ENCODE assay signal across 9 cellular contexts in genomic region chr6:125974214-125974866, GRCh38. TPM values are rescaled to one million over a fixed set of nuclear protein-coding genes. Genes with fewer than 3 reads are reported as not detected.
DNase-seq lines count a peak whose midpoint lies in the region; ATAC-seq and TF ChIP-seq lines count a peak whose summit lies in the region.
"Had no signal": no experiment of that assay in that cellular context is flagged by ENCODE, and none has a peak within 500 bp of the region (broad histone marks: within the 10 kb centered on the region; RNA-seq: fewer than 3 reads in every experiment).

No MANE protein-coding gene starts in this region.

- H3K4me3 ChIP-seq in OCI-LY3 (ENCODE audit: low read length) = peak overlapping the region; percentile 56

- H3K27me3 ChIP-seq in OCI-LY3 (ENCODE audit: low read depth, low read length) = no peaks in the 10 kb centered on the region

- H3K9ac ChIP-seq in OCI-LY3 (ENCODE audit: low read length) = no peak overlapping the region

- TF ChIP-seq CTCF in OCI-LY3 (IDR thresholded peaks at IDR 0.05; ENCODE audit: low read depth, low read length) = peak; percentile 58

- H2AFZ ChIP-seq in OCI-LY3 (ENCODE audit: low read depth, low read length) = no peak overlapping the region

- ATAC-seq in GM19035 (IDR thresholded peaks at IDR 0.05; ENCODE audit: unreplicated experiment) (peak; percentile 90), HG03354 (IDR thresholded peaks at IDR 0.05; ENCODE audit: poor library complexity, severe bottlenecking, unreplicated experiment) (peak; percentile 95)

- no peaks in the 10 kb centered on the region for H4K20me1 ChIP-seq in OCI-LY3 (ENCODE audit: insufficient read depth, low read length)

- H3K4me2 ChIP-seq in OCI-LY3 (ENCODE audit: low read length) = peak overlapping the region; percentile 62

- H3K4me1 ChIP-seq in OCI-LY3 (ENCODE audit: low read length) = peaks cover 3% of the 10 kb centered on the region; the same call in 1 of the 2 replicates

- H3K27ac ChIP-seq in OCI-LY3 (ENCODE audit: low read length) = no peak overlapping the region

- DNase-seq in DMS114 treated with DMSO at 0.1 percent for 48 hours (lab: John Stamatoyannopoulos, UW; ENCODE audit: unreplicated experiment) (peak; percentile 27), dermis microvascular lymphatic vessel endothelial cell (ENCODE audit: low read depth in 2 of 2) (peak; percentile 53 to 72), middle frontal gyrus (ENCODE audit: extremely low spot score, low spot score) (peak; percentile 60), nucleus accumbens (lab: John Stamatoyannopoulos, UW) (no peak)
- no peak for DNase-seq in stimulated activated CD4-positive, alpha-beta T cell treated with anti-CD3 and anti-CD28 coated beads, Interleukin-2, amount 100 ng/mL, for 24 hours
- DNase-seq: T-cell had no signal

- no peaks in the 10 kb centered on the region for H3K9me3 ChIP-seq in OCI-LY3 (ENCODE audit: insufficient read depth, low read length)

- H3K36me3 ChIP-seq in OCI-LY3 (replicated peaks; ENCODE audit: low read depth, low read length) = no peaks in the 10 kb centered on the region

- no peaks in the 10 kb centered on the region for H3K79me2 ChIP-seq in OCI-LY3 (ENCODE audit: low read length)

RNA-seq across cellular contexts. Expression of gene TRMT11, which starts 12.0 kb away (rescaled TPM):
- 9.5 and 9.9 TPM in 2 replicates for total RNA-seq in dermis microvascular lymphatic vessel endothelial cell

RNA-seq across cellular contexts. Expression of gene HINT3, which starts 17.8 kb away (rescaled TPM):
- 11.6 and 17.8 TPM in 2 replicates for total RNA-seq in dermis microvascular lymphatic vessel endothelial cell

Comparison
In these comparisons a context has a peak if more than half of its experiments do, and no peak if none do; other contexts are left out.
1. DNase-seq: peak in DMS114 treated with DMSO at 0.1 percent for 48 hours (single experiment), dermis microvascular lymphatic vessel endothelial cell (2 of 2) and middle frontal gyrus (single experiment); none in stimulated activated CD4-positive, alpha-beta T cell treated with anti-CD3 and anti-CD28 coated beads, Interleukin-2, amount 100 ng/mL, for 24 hours (0 of 2) and nucleus accumbens (0 of 56).